26 cellular contexts compared by ENCODE assay signal in the genomic region with DNA sequence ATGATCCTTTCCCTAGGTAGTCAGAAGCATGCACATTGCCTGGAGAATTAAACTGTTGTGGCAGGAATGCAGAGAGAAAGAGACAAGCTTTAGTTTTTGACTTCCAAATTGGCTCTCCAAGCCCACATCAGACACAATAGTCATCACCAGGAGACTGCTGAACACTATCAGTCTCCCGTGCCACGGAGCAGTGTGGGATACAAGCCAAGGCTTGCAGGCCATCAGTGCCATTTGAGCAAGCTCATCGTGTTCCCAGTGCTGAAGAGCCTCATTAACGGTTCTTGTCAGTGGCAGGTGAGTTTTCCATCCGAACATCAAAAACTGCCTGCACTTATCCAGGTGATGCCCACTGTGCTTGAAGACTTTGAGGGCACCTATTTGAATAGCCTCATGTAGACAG.
DNase-seq lines count a peak whose midpoint lies in the region; TF ChIP-seq lines count a peak whose summit lies in the region.
"Had no signal": no experiment of that assay in that cellular context is flagged by ENCODE, and none has a peak within 500 bp of the region (broad histone marks: within the 10 kb centered on the region; RNA-seq: fewer than 3 reads in every experiment).

No MANE protein-coding gene starts in this region.

- CTCF ChIA-PET in CD4-positive, alpha-beta memory T cell (lab: Charles Lee; ENCODE audit: partially characterized antibody), result no interaction called here

- no peak overlapping the region for H3K27ac Mint-ChIP-seq in chondrocyte (ENCODE audit: unreplicated experiment)
- H3K27ac Mint-ChIP-seq in CD4-positive, alpha-beta memory T cell, result no peak overlapping the region
- H3K27ac Mint-ChIP-seq: IgD-negative memory B cell; stimulated activated naive CD8-positive, alpha-beta T cell treated with anti-CD3 and anti-CD28 coated beads, Interleukin-15, Interleukin-2, amounts not matched to agents 100 ng/mL and 50 ng/mL, for 24 hours had no signal

- H3K4me3 Mint-ChIP-seq in chondrocyte (ENCODE audit: unreplicated experiment), result no peak overlapping the region
- no peak overlapping the region for H3K4me3 Mint-ChIP-seq in CD4-positive, alpha-beta memory T cell
- H3K4me3 Mint-ChIP-seq: brain; IgD-negative memory B cell; neural crest cell; stimulated activated naive CD8-positive, alpha-beta T cell treated with anti-CD3 and anti-CD28 coated beads, Interleukin-15, Interleukin-2, amounts not matched to agents 100 ng/mL and 50 ng/mL, for 24 hours had no signal

- H3K36me3 Mint-ChIP-seq in chondrocyte (ENCODE audit: low read depth), result no peaks in the 10 kb centered on the region
- no peaks in the 10 kb centered on the region for H3K36me3 Mint-ChIP-seq in CD4-positive, alpha-beta memory T cell
- H3K36me3 Mint-ChIP-seq: brain, IgD-negative memory B cell had no signal

- no peaks in the 10 kb centered on the region for H3K36me3 ChIP-seq in vagina
- no peaks in the 10 kb centered on the region for H3K36me3 ChIP-seq in CD4-positive, alpha-beta memory T cell (ENCODE audit: insufficient read depth, low read length)
- H3K36me3 ChIP-seq: right lobe of liver had no signal

- TF ChIP-seq POLR2A in vagina (IDR thresholded peaks at IDR 0.05), result no peak

- no peaks in the 10 kb centered on the region for H3K27me3 ChIP-seq in vagina
- H3K27me3 ChIP-seq in CD4-positive, alpha-beta memory T cell (ENCODE audit: insufficient read depth, low read length), result no peaks in the 10 kb centered on the region
- H3K27me3 ChIP-seq: right lobe of liver had no signal

- peak; percentile 77 for DNase-seq in DMS79 treated with DMSO at 0.1 percent for 48 hours (lab: John Stamatoyannopoulos, UW)
- DNase-seq in NCI-H128 (lab: John Stamatoyannopoulos, UW; ENCODE audit: unreplicated experiment), result peak; percentile 89
- DNase-seq in NCI-H2171 treated with DMSO at 0.1 percent for 48 hours (lab: John Stamatoyannopoulos, UW), result peak; percentile 60
- DNase-seq in astrocyte of the hippocampus (ENCODE audit: low read depth, low spot score), result peak; percentile 5
- DNase-seq in chondrocyte (ENCODE audit: low spot score), result no peak
- DNase-seq in vagina (ENCODE audit: extremely low spot score in 2 of 2), result no peak
- DNase-seq in T1000 (lab: John Stamatoyannopoulos, UW), result no peak
- DNase-seq in CD4-positive, alpha-beta memory T cell, result no peak
- DNase-seq: activated CD4-positive, alpha-beta T cell treated with anti-CD3 and anti-CD28 coated beads for 48 hours; activated naive CD4-positive, alpha-beta T cell; activated T-cell treated with anti-CD3 and anti-CD28 coated beads, Interleukin-2, amount 50 U/mL, for 48 hours; Calu3; effector memory CD4-positive, alpha-beta T cell; EL; foreskin melanocyte; left cardiac atrium; mammary epithelial cell; NCI-H2227 treated with DMSO at 0.1 percent for 48 hours; right lobe of liver; RPMI8226; SK-N-SH; T-helper 2 cell had no signal

- H3K9me3 ChIP-seq in vagina, result no peaks in the 10 kb centered on the region
- H3K9me3 ChIP-seq in CD4-positive, alpha-beta memory T cell (ENCODE audit: control insufficient read depth in 1 of 2, low read length in 2 of 2), result no peaks in the 10 kb centered on the region
- H3K9me3 ChIP-seq: right lobe of liver, SK-N-SH had no signal

- H3K4me1 ChIP-seq in vagina, result no peaks in the 10 kb centered on the region
- H3K4me1 ChIP-seq in CD4-positive, alpha-beta memory T cell (ENCODE audit: insufficient read depth, low read length), result no peaks in the 10 kb centered on the region
- H3K4me1 ChIP-seq: right lobe of liver had no signal

- H3K27me3 Mint-ChIP-seq in chondrocyte (ENCODE audit: low read depth), result no peaks in the 10 kb centered on the region
- H3K27me3 Mint-ChIP-seq in CD4-positive, alpha-beta memory T cell, result no peaks in the 10 kb centered on the region
- H3K27me3 Mint-ChIP-seq: brain; IgD-negative memory B cell; stimulated activated naive CD8-positive, alpha-beta T cell treated with anti-CD3 and anti-CD28 coated beads, Interleukin-15, Interleukin-2, amounts not matched to agents 100 ng/mL and 50 ng/mL, for 24 hours had no signal

- no peak for TF ChIP-seq CTCF in chondrocyte (IDR thresholded peaks at IDR 0.05)
- TF ChIP-seq CTCF in vagina (IDR thresholded peaks at IDR 0.05), result no peak

- POLR2A ChIA-PET in CD4-positive, alpha-beta memory T cell (lab: Charles Lee; ENCODE audit: partially characterized antibody), result no interaction called here

- H3K27ac ChIP-seq in vagina, result no peak overlapping the region
- no peak overlapping the region for H3K27ac ChIP-seq in CD4-positive, alpha-beta memory T cell (ENCODE audit: low read depth, low read length)
- H3K27ac ChIP-seq: right lobe of liver had no signal

- peaks cover 3% of the 10 kb centered on the region for H3K9me3 Mint-ChIP-seq in chondrocyte (ENCODE audit: low read depth)
- peaks cover 0 to 14% (median 6%) of the 10 kb centered on the region in 8 donors for H3K9me3 Mint-ChIP-seq in CD4-positive, alpha-beta memory T cell
- H3K9me3 Mint-ChIP-seq: IgD-negative memory B cell had no signal

- H3K4me1 Mint-ChIP-seq in chondrocyte (ENCODE audit: low read depth), result peaks cover 11% of the 10 kb centered on the region
- H3K4me1 Mint-ChIP-seq in CD4-positive, alpha-beta memory T cell, result no peaks in the 10 kb centered on the region
- H3K4me1 Mint-ChIP-seq: IgD-negative memory B cell, neural crest cell had no signal

- no peak overlapping the region for H3K4me3 ChIP-seq in vagina
- H3K4me3 ChIP-seq in CD4-positive, alpha-beta memory T cell (ENCODE audit: low read length in 2 of 2), result no peak overlapping the region
- H3K4me3 ChIP-seq: right lobe of liver had no signal

- intact Hi-C loops in vagina (cut with DNase I), result no loop called here
- intact Hi-C loops in CD4-positive, alpha-beta memory T cell (cut with micrococcal nuclease), result no loop called here

Comparison
In these comparisons a context has a peak if more than half of its experiments do, and no peak if none do; other contexts are left out.
1. DNase-seq: peak in DMS79 treated with DMSO at 0.1 percent for 48 hours (single experiment), NCI-H128 (single experiment), NCI-H2171 treated with DMSO at 0.1 percent for 48 hours (single experiment) and astrocyte of the hippocampus (single experiment); none in chondrocyte (single experiment), vagina (0 of 2), T1000 (single experiment) and CD4-positive, alpha-beta memory T cell (0 of 5).